Comparison of ENCODE assay signal across 16 cellular contexts in genomic region chr1:86871001-86871400, GRCh38.
DNase-seq lines count a peak whose midpoint lies in the region; ATAC-seq, FAIRE-seq and TF ChIP-seq lines count a peak whose summit lies in the region.
"Had no signal": no experiment of that assay in that cellular context is flagged by ENCODE, and none has a peak within 500 bp of the region (broad histone marks: within the 10 kb centered on the region; RNA-seq: fewer than 3 reads in every experiment).

No MANE protein-coding gene starts in this region.

- no peaks in the 10 kb centered on the region for H4K20me1 ChIP-seq in SU-DHL-6 (ENCODE audit: low read depth, low read length)

- no peak overlapping the region for H3K4me3 ChIP-seq in SU-DHL-6 (ENCODE audit: insufficient read depth, low read length, poor library complexity, severe bottlenecking)
- H3K4me3 ChIP-seq: GM12878, GM23338 had no signal

- TF ChIP-seq CTCF in 22Rv1 (IDR thresholded peaks at IDR 0.05) (no peak), SU-DHL-6 (IDR thresholded peaks at IDR 0.05; ENCODE audit: insufficient read depth, low read length, poor library complexity, severe bottlenecking) (no peak), GM10266 (IDR thresholded peaks at IDR 0.05; ENCODE audit: control insufficient read depth, insufficient read depth, low read depth, missing control alignments) (no peak)

- no peaks in the 10 kb centered on the region for H3K36me3 ChIP-seq in SU-DHL-6 (ENCODE audit: low read length)
- H3K36me3 ChIP-seq: BE2C had no signal

- peak; percentile 74 for FAIRE-seq in G401.6 (lab: Jason Lieb, UNC)
- peak; percentile 24 for FAIRE-seq in islet of Langerhans (lab: Jason Lieb, UNC)
- FAIRE-seq: D721Med, GM12878, GM18507 had no signal

- no peak for DNase-seq in DMS 273 treated with DMSO at 0.1 percent for 48 hours (lab: John Stamatoyannopoulos, UW)
- DNase-seq in GM10266 (ENCODE audit: extremely low spot score): no peak
- DNase-seq: BE2C; CD8-positive, alpha-beta T cell; COR-L47; DND-41; H7 had no signal

- H3K9ac ChIP-seq in SU-DHL-6 (ENCODE audit: low read length): no peak overlapping the region

- peaks cover 15% of the 10 kb centered on the region; the same call in 1 of the 2 replicates for H3F3A ChIP-seq in SU-DHL-6 (ENCODE audit: insufficient read depth)

- H3K4me2 ChIP-seq in SU-DHL-6 (ENCODE audit: low read depth, low read length, poor library complexity, severe bottlenecking): no peak overlapping the region
- H3K4me2 ChIP-seq: GM23338 had no signal

- H3K9me2 ChIP-seq in SU-DHL-6 (replicated peaks; ENCODE audit: insufficient read depth, low read length): no peaks in the 10 kb centered on the region

- H3K27ac ChIP-seq in 22Rv1: peak overlapping the region; percentile 42
- peak overlapping the region; percentile 10; the same call in 1 of the 2 replicates for H3K27ac ChIP-seq in SU-DHL-6 (ENCODE audit: low read depth, low read length)

- H3K9me3 ChIP-seq in SU-DHL-6 (ENCODE audit: insufficient read depth, low read length): no peaks in the 10 kb centered on the region
- H3K9me3 ChIP-seq: BE2C had no signal

- H3K27me3 ChIP-seq in SU-DHL-6 (ENCODE audit: low read length): no peaks in the 10 kb centered on the region
- H3K27me3 ChIP-seq: BE2C had no signal

- no peaks in the 10 kb centered on the region; the same call in 1 of the 2 replicates for H3K79me2 ChIP-seq in SU-DHL-6 (ENCODE audit: insufficient read depth, low read length)

- no peak overlapping the region for H2AFZ ChIP-seq in SU-DHL-6 (ENCODE audit: low read depth, low read length, severe bottlenecking)
- H2AFZ ChIP-seq: GM23338 had no signal

- no peak for ATAC-seq in GM19324 (IDR thresholded peaks at IDR 0.05; ENCODE audit: low FRiP score, unreplicated experiment)
- ATAC-seq: CD8-positive, alpha-beta T cell; GM12878; GM23338 had no signal
